In the genomic region with DNA sequence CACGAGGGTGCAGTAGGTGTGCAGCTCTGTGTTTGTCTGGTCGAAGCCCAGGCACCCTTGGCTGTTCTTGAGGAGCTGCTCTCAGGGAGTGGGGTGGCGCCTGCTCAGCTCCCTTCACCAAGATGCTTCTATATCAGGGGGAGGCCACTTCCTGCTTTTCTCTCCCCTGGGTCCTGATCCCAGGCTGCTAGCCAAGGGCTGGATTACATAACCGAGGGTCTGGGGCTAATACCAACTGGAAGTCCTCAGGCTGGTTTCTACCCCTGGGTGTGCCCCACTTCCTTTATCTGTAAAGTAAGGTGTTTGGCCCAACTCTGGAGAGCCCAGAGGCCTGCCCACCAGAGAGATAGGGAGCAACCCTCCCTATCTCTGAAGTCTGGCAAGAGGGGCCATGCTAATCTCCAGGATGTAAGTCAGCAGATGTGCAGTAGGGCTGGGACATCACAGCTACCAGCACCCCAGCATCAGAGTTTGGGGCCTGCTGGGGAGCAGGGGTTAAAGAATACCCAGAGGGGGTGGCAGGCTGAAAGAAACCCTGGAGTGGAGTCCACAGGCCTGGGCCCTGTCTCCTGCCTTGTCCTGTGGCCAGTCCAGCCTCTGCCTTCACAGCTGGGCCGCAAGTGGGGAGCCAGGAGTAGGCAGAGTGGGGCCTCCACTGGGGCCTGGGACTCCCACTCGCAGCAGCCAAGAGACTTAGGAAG, we compare ENCODE assay signal across 9 cellular contexts. TPM values are rescaled to one million over a fixed set of nuclear protein-coding genes. Genes with fewer than 3 reads are reported as not detected.
DNase-seq lines count a peak whose midpoint lies in the region; ATAC-seq and TF ChIP-seq lines count a peak whose summit lies in the region.
"Had no signal": no experiment of that assay in that cellular context is flagged by ENCODE, and none has a peak within 500 bp of the region (broad histone marks: within the 10 kb centered on the region; RNA-seq: fewer than 3 reads in every experiment).

No MANE protein-coding gene starts in this region.

- H3K4me1 ChIP-seq in DND-41 (ENCODE audit: insufficient read depth, low read length) (peaks cover 9% of the 10 kb centered on the region), cardiac muscle cell (ENCODE audit: low read depth) (peaks cover 19% of the 10 kb centered on the region)

- H3K36me3 ChIP-seq in DND-41 (ENCODE audit: insufficient read depth, low read length) (no peaks in the 10 kb centered on the region), cardiac muscle cell (no peaks in the 10 kb centered on the region)

- H4K20me1 ChIP-seq in DND-41 (ENCODE audit: insufficient read depth, low read length): no peaks in the 10 kb centered on the region

- H3K79me2 ChIP-seq in DND-41 (ENCODE audit: insufficient read depth, low read length): no peaks in the 10 kb centered on the region

- H2AFZ ChIP-seq in DND-41 (ENCODE audit: low read depth, low read length): peak overlapping the region; percentile 12; the same call in 1 of the 2 replicates

- no peak for TF ChIP-seq CTCF in DND-41 (IDR thresholded peaks at IDR 0.05; ENCODE audit: borderline replicate concordance, extremely low read depth, low read length, poor library complexity, severe bottlenecking)
- TF ChIP-seq CTCF in cardiac muscle cell (IDR thresholded peaks at IDR 0.05; ENCODE audit: low read depth, low read length): no peak

- intact Hi-C loops in sciatic nerve (cut with DNase I): no loop called here

- peak; percentile 52; the same call in 2 of the 3 replicates for ATAC-seq in DND-41 (ENCODE audit: insufficient read depth, low read depth)
- ATAC-seq in sciatic nerve: peak; percentile 16
- ATAC-seq in HG03280 (IDR thresholded peaks at IDR 0.05; ENCODE audit: unreplicated experiment): no peak
- ATAC-seq in GM18867 (IDR thresholded peaks at IDR 0.05; ENCODE audit: unreplicated experiment): no peak
- ATAC-seq in GM19463 (IDR thresholded peaks at IDR 0.05; ENCODE audit: unreplicated experiment): no peak

- H3K9ac ChIP-seq in DND-41 (ENCODE audit: low read depth, low read length): no peak overlapping the region

- H3K4me2 ChIP-seq in DND-41 (ENCODE audit: insufficient read depth, low read length): no peak overlapping the region

- DNase-seq in DND-41 (no peak), OCI-M1 (lab: John Stamatoyannopoulos, UW) (peak; percentile 74), cardiac muscle cell (ENCODE audit: low read depth in 1 of 2, low spot score in 1 of 2) (peak in 1 of 2 donors; percentile 69), sciatic nerve (ENCODE audit: low spot score) (peak; percentile 61), NCI-H146 (lab: John Stamatoyannopoulos, UW) (no peak)

- H3K27me3 ChIP-seq in DND-41 (ENCODE audit: insufficient read depth, low read length, poor library complexity) (no peaks in the 10 kb centered on the region), cardiac muscle cell (no peaks in the 10 kb centered on the region)

- no peak overlapping the region for H3K4me3 ChIP-seq in DND-41 (ENCODE audit: low read depth in 1 of 2, low read length in 2 of 2)
- H3K4me3 ChIP-seq in cardiac muscle cell: no peak overlapping the region

- H3K27ac ChIP-seq in DND-41 (ENCODE audit: low read length) (no peak overlapping the region), cardiac muscle cell (peak overlapping the region; percentile 43)

- no peaks in the 10 kb centered on the region for H3K9me3 ChIP-seq in DND-41 (ENCODE audit: insufficient read depth, low read length, severe bottlenecking)
- H3K9me3 ChIP-seq in cardiac muscle cell (ENCODE audit: low read depth): no peaks in the 10 kb centered on the region

RNA-seq across cellular contexts. Expression of gene SELENBP1, which starts 2.1 kb away (rescaled TPM):
- total RNA-seq in cardiac muscle cell (47.1 and 73.5 TPM in 2 replicates), sciatic nerve (71.9 TPM)
- 43.6 and 69.0 TPM in 2 replicates for polyA plus RNA-seq in cardiac muscle cell
- total RNA-seq: activated T-helper 1 cell treated with anti-CD3 and anti-CD28 coated beads, Interleukin-12 subunit alpha, Interleukin-12 subunit beta, Interleukin-2, Interleukin-4 antibody, amounts not matched to agents 30 ng/mL and 10 ng/mL and 1 ng/mL, durations not matched to agents 14 hours and 24 hours and 36 hours had no signal

RNA-seq across cellular contexts. Expression of gene RFX5, which starts 23.3 kb away (rescaled TPM):
- total RNA-seq in cardiac muscle cell (67.8 and 87.2 TPM in 2 replicates), sciatic nerve (30.9 TPM)
- 51.3 and 52.4 TPM in 2 replicates for polyA plus RNA-seq in cardiac muscle cell

RNA-seq across cellular contexts. Expression of gene PSMB4, which starts 29.0 kb away (rescaled TPM):
- 220 and 354 TPM in 2 replicates for total RNA-seq in cardiac muscle cell
- polyA plus RNA-seq in cardiac muscle cell: 71.1 and 104 TPM in 2 replicates
- 160 TPM for total RNA-seq in sciatic nerve

RNA-seq across cellular contexts. Expression of gene PI4KB, which starts 43.1 kb away (rescaled TPM):
- total RNA-seq in cardiac muscle cell (35.7 and 53.5 TPM in 2 replicates), sciatic nerve (71.4 TPM)
- 46.0 and 62.6 TPM in 2 replicates for polyA plus RNA-seq in cardiac muscle cell

Comparison
In these comparisons a context has a peak if more than half of its experiments do, and no peak if none do; other contexts are left out.
1. ATAC-seq: peak in DND-41 (single experiment) and sciatic nerve (single experiment); none in HG03280 (single experiment), GM18867 (single experiment) and GM19463 (single experiment).
2. DNase-seq: peak in OCI-M1 (single experiment) and sciatic nerve (single experiment); none in DND-41 (single experiment) and NCI-H146 (single experiment).